ENCODE assay signal across 8 cellular contexts in the genomic region with DNA sequence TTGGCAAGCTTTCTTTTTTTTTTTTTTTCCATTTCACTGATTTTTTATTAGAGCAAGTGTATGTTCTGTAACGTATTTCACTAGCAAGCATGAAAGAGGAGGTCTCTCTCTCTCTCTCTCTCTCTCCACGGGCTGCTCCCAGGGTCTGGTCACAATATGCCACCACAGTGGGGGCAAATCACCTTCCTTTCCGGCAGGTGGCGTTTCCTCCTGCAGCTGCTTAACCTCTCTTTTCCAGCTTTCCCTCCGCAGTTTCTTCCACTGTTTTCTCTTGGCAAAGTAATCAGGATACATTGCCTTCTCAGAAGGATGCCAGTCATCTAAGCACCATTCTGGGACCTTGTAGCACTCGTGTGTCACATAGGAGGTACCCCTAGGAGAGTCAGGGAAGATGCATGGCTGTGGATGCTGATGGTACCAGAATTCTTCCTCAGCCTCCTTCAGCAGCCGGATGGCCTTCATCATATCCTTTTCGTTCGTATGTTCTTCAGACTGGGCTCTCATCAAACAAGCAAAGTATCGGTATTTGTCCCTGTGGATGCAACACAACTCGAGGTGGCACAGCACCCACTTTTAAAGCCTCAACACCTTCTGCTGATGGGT.
DNase-seq lines count a peak whose midpoint lies in the region; TF ChIP-seq lines count a peak whose summit lies in the region.

No MANE protein-coding gene starts in this region.

- intact Hi-C loops in lower leg skin (cut with DNase I; ENCODE audit: low total_unique reads), result no loop called here

- TF ChIP-seq POLR2A in lower leg skin (IDR thresholded peaks at IDR 0.05), result no peak

- H3K36me3 Mint-ChIP-seq in osteocyte (ENCODE audit: unreplicated experiment), result no peaks in the 10 kb centered on the region

- H3K4me3 ChIP-seq in brain microvascular endothelial cell (ENCODE audit: low read depth, low read length), result no peak overlapping the region
- H3K4me3 ChIP-seq in lower leg skin (ENCODE audit: low read depth, poor library complexity, severe bottlenecking), result no peak overlapping the region

- H3K9me3 Mint-ChIP-seq in osteocyte (ENCODE audit: unreplicated experiment), result no peaks in the 10 kb centered on the region

- no peaks in the 10 kb centered on the region for H3K36me3 ChIP-seq in brain microvascular endothelial cell (replicated peaks)

- peaks cover 49% of the 10 kb centered on the region for H3K27me3 Mint-ChIP-seq in osteocyte (ENCODE audit: unreplicated experiment)

- H3K27ac ChIP-seq in brain microvascular endothelial cell, result no peak overlapping the region

- in situ Hi-C loops in brain microvascular endothelial cell (cut with HindIII; ENCODE audit: low pct_ligation_motif_present, low sequenced_read_pairs), result no loop called here

- no peak overlapping the region for H3K27ac Mint-ChIP-seq in osteocyte (ENCODE audit: unreplicated experiment)

- no peak overlapping the region for H3K4me3 Mint-ChIP-seq in osteocyte (ENCODE audit: unreplicated experiment)

- WGBS in lower leg skin, 2 donors, result 42 to 48% methylated on average over 11 of the region's 11 CpGs

- H3K4me1 Mint-ChIP-seq in osteocyte (ENCODE audit: unreplicated experiment), result no peaks in the 10 kb centered on the region

- no peaks in the 10 kb centered on the region for H3K27me3 ChIP-seq in brain microvascular endothelial cell (replicated peaks)

- DNase-seq in NCI-H524 (lab: John Stamatoyannopoulos, UW) (peak; percentile 41 to 70), NCI-H524 treated with DMSO at 0.1 percent for 48 hours (lab: John Stamatoyannopoulos, UW) (no peak), NAMALWA (ENCODE audit: low spot score) (peak; percentile 20), brain microvascular endothelial cell (no peak), osteocyte (ENCODE audit: extremely low spot score, unreplicated experiment) (no peak), Ammon's horn (ENCODE audit: low spot score) (no peak), C1 segment of cervical spinal cord (lab: John Stamatoyannopoulos, UW) (no peak), lower leg skin (ENCODE audit: low spot score in 2 of 2) (no peak)

- peak; percentile 59 for TF ChIP-seq CTCF in brain microvascular endothelial cell (IDR thresholded peaks at IDR 0.05; ENCODE audit: low read depth, low read length, missing control alignments)
- TF ChIP-seq CTCF in osteocyte (IDR thresholded peaks at IDR 0.05), result peak; percentile 34
- TF ChIP-seq CTCF in lower leg skin (IDR thresholded peaks at IDR 0.05), result no peak

Comparison
In these comparisons a context has a peak if more than half of its experiments do, and no peak if none do; other contexts are left out.
1. DNase-seq: peak in NCI-H524 (2 of 2) and NAMALWA (single experiment); none in NCI-H524 treated with DMSO at 0.1 percent for 48 hours (single experiment), brain microvascular endothelial cell (single experiment), osteocyte (single experiment), Ammon's horn (single experiment), C1 segment of cervical spinal cord (0 of 14) and lower leg skin (0 of 2).
2. CTCF ChIP-seq: peak in brain microvascular endothelial cell (single experiment) and osteocyte (single experiment); none in lower leg skin (0 of 3).